ENCODE assay signal across 8 cellular contexts in genomic region chr1:166840309-166841302, GRCh38. TPM values are rescaled to one million over a fixed set of nuclear protein-coding genes. Genes with fewer than 3 reads are reported as not detected.
DNase-seq lines count a peak whose midpoint lies in the region; ATAC-seq and TF ChIP-seq lines count a peak whose summit lies in the region.

No MANE protein-coding gene starts in this region.

- DNase-seq in HL-60 (ENCODE audit: low read depth in 1 of 2, low spot score in 1 of 2) (peak in 1 of 2 experiments; percentile 58), foreskin keratinocyte (peak; percentile 16 to 43), GM13977 (ENCODE audit: low spot score) (no peak), GM13976 (ENCODE audit: low spot score) (no peak), NCI-H82 treated with DMSO at 0.1 percent for 48 hours (lab: John Stamatoyannopoulos, UW; ENCODE audit: unreplicated experiment) (no peak)

- no peaks in the 10 kb centered on the region for H3K9me3 ChIP-seq in parathyroid adenoma (ENCODE audit: control insufficient read depth, low read length)

- H3K27me3 ChIP-seq in HL-60 (ENCODE audit: insufficient read depth, poor library complexity, severe bottlenecking) (no peaks in the 10 kb centered on the region), foreskin keratinocyte (no peaks in the 10 kb centered on the region), parathyroid adenoma (ENCODE audit: control insufficient read depth, insufficient read depth, low read length) (no peaks in the 10 kb centered on the region)

- H3K9ac ChIP-seq in parathyroid adenoma: no peak overlapping the region

- H3K27ac ChIP-seq in HL-60 (replicated peaks): peak overlapping the region; percentile 58
- peak overlapping the region; percentile 88 for H3K27ac ChIP-seq in VCaP
- H3K27ac ChIP-seq in foreskin keratinocyte: peak overlapping the region; percentile 28
- peak overlapping the region; percentile 54 for H3K27ac ChIP-seq in parathyroid adenoma

- H3K36me3 ChIP-seq in parathyroid adenoma (ENCODE audit: control insufficient read depth, insufficient read depth, low read length): no peaks in the 10 kb centered on the region

- ATAC-seq in foreskin keratinocyte (peak; percentile 6), GM18498 (IDR thresholded peaks at IDR 0.05; ENCODE audit: unreplicated experiment) (no peak)

- peak overlapping the region; percentile 68 for H3K4me2 ChIP-seq in parathyroid adenoma (ENCODE audit: low read length)

- TF ChIP-seq CTCF in HL-60 (IDR thresholded peaks at IDR 0.05; ENCODE audit: insufficient read depth, low read length) (no peak), VCaP (conservative IDR thresholded peaks at IDR 0.05) (no peak), foreskin keratinocyte (conservative IDR thresholded peaks at IDR 0.05) (no peak), parathyroid adenoma (IDR thresholded peaks at IDR 0.05) (peak; percentile 3), GM13977 (IDR thresholded peaks at IDR 0.05; ENCODE audit: extremely low read depth, insufficient read depth, missing control alignments) (no peak), GM13976 (IDR thresholded peaks at IDR 0.05; ENCODE audit: borderline replicate concordance, control extremely low read depth, extremely low read depth, insufficient read depth, missing control alignments) (no peak)

- H3K79me2 ChIP-seq in parathyroid adenoma: peaks cover 7% of the 10 kb centered on the region

- H2AFZ ChIP-seq in parathyroid adenoma: peak overlapping the region; percentile 38

- peak overlapping the region; percentile 65 for H3K4me3 ChIP-seq in HL-60 (replicated peaks; ENCODE audit: insufficient read depth, low read length)
- H3K4me3 ChIP-seq in parathyroid adenoma (ENCODE audit: low read depth, low read length): peak overlapping the region; percentile 58

- in situ Hi-C loops in GM13977 (cut with MboI; ENCODE audit: low pct_unique_long_range_greater_than_20kb, low sequenced_read_pairs, unreplicated experiment) (no loop called here), GM13976 (cut with MboI; ENCODE audit: low sequenced_read_pairs, unreplicated experiment) (no loop called here)

- H3K4me1 ChIP-seq in foreskin keratinocyte (no peaks in the 10 kb centered on the region), parathyroid adenoma (peaks cover 14% of the 10 kb centered on the region)

RNA-seq across cellular contexts. Expression of gene POGK, which starts 1.3 kb away (rescaled TPM):
- 33.0 and 35.4 TPM in 2 replicates for total RNA-seq in foreskin keratinocyte
- 12.3 and 13.6 TPM in 2 replicates for polyA plus RNA-seq in foreskin keratinocyte

RNA-seq across cellular contexts. Expression of gene TADA1, which starts 35.5 kb away (rescaled TPM):
- total RNA-seq in foreskin keratinocyte: 12.6 and 12.8 TPM in 2 replicates
- 5.9 and 6.8 TPM in 2 replicates for polyA plus RNA-seq in foreskin keratinocyte

Comparison
In these comparisons a context has a peak if more than half of its experiments do, and no peak if none do; other contexts are left out.
1. DNase-seq: peak in foreskin keratinocyte (2 of 2); none in GM13977 (single experiment), GM13976 (single experiment) and NCI-H82 treated with DMSO at 0.1 percent for 48 hours (single experiment).
2. H3K27ac ChIP-seq: peak in every context shown above with its lines; median percentile 88 in VCaP; 58 in HL-60; 54 in parathyroid adenoma; 28 in foreskin keratinocyte.